21 cellular contexts compared by ENCODE assay signal in genomic region chr17:27449541-27449940, GRCh38. TPM values are rescaled to one million over a fixed set of nuclear protein-coding genes. Genes with fewer than 3 reads are reported as not detected.
DNase-seq lines count a peak whose midpoint lies in the region; ATAC-seq, FAIRE-seq and TF ChIP-seq lines count a peak whose summit lies in the region.
"Had no signal": no experiment of that assay in that cellular context is flagged by ENCODE, and none has a peak within 500 bp of the region (broad histone marks: within the 10 kb centered on the region; RNA-seq: fewer than 3 reads in every experiment).

No MANE protein-coding gene starts in this region.

- 73% methylated on average over 6 of the region's 6 CpGs for WGBS in GM12878 (ENCODE audit: insufficient coverage, insufficient replicate concordance, low lambda C conversion rate, missing lambda C conversion rate)
- WGBS in thymus: 89% methylated on average over 6 of the region's 6 CpGs
- 53 to 75% methylated on average over 6 of the region's 6 CpGs for WGBS in testis, 2 donors

- H3K79me2 ChIP-seq in GM12878 (ENCODE audit: control insufficient read depth, insufficient read depth, low read length): no peaks in the 10 kb centered on the region

- DNase-seq in GM12878 (ENCODE audit: low read depth, low spot score): no peak
- DNase-seq in head of caudate nucleus: peak in 36 of 42 donors; percentile 15 to 86 (median 52)
- no peak for DNase-seq in testis
- DNase-seq: CD4-positive, CD25-positive, alpha-beta regulatory T cell; EL; GF-D8; GM23248; HCEC 1CT; MM.1S; NCI-H1092 treated with DMSO at 0.1 percent for 48 hours; NCI-H146; NCI-H2029; NCI-H2227 treated with DMSO at 0.1 percent for 48 hours; NCI-H510A; NCI-H748 treated with DMSO at 0.1 percent for 48 hours had no signal

- TF ChIP-seq RAD21 in GM12878 (IDR thresholded peaks at IDR 0.05; ENCODE audit: insufficient read depth, low read depth, low read length): 0 out of 2 replicates have a peak, but pooled peaks have one; percentile 6

- H3K27ac ChIP-seq in HEK293 (ENCODE audit: extremely low read depth, low read depth, low read length) (no peak overlapping the region), GM12878 (ENCODE audit: control insufficient read depth, insufficient read depth) (no peak overlapping the region), thymus (ENCODE audit: low read depth) (peak overlapping the region; percentile 13), testis (no peak overlapping the region)
- H3K27ac ChIP-seq: GM23248, SJSA1 had no signal

- CTCF ChIA-PET in HEK293 (lab: Yijun Ruan, JAX): no interaction called here
- CTCF ChIA-PET in GM12878 (lab: Yijun Ruan, JAX): interaction anchor here (1.8 kb wide), 1 partner anchor 150 kb away, joined by 7 read pairs; no protein-coding TSS in a partner anchor

- H3K27me3 ChIP-seq in GM12878 (replicated peaks in 1 of 2; ENCODE audit: control insufficient read depth in 2 of 2, insufficient read depth in 2 of 2, low read length in 1 of 2) (no peaks in the 10 kb centered on the region), thymus (ENCODE audit: control insufficient read depth, insufficient read depth) (no peaks in the 10 kb centered on the region), testis (no peaks in the 10 kb centered on the region)
- H3K27me3 ChIP-seq: SJSA1 had no signal

- POLR2A ChIA-PET in HEK293 (lab: Yijun Ruan, JAX): no interaction called here
- POLR2A ChIA-PET in GM12878 (lab: Charles Lee): no interaction called here

- H2AFZ ChIP-seq in GM12878 (ENCODE audit: control insufficient read depth, low read depth, low read length): no peak overlapping the region
- H2AFZ ChIP-seq: GM23248 had no signal

- no peak for FAIRE-seq in GM12878 (lab: Jason Lieb, UNC)
- FAIRE-seq: RCC 7860 had no signal

- TF ChIP-seq POLR2A in GM12878 (IDR thresholded peaks at IDR 0.05; ENCODE audit: low read depth, low read length) (no peak), testis (IDR thresholded peaks at IDR 0.05) (no peak)

- H3K4me3 ChIP-seq in HEK293 (ENCODE audit: low read depth, low read length) (no peak overlapping the region), GM12878 (no peak overlapping the region), thymus (ENCODE audit: low read length) (no peak overlapping the region), testis (no peak overlapping the region)
- H3K4me3 ChIP-seq: GM23248, SJSA1 had no signal

- no peak for TF ChIP-seq EP300 in GM12878 (IDR thresholded peaks at IDR 0.05; ENCODE audit: borderline replicate concordance in 1 of 2, control insufficient read depth in 1 of 2, low read depth in 2 of 2, low read length in 2 of 2)

- intact Hi-C loops in GM12878 (cut with micrococcal nuclease; ENCODE audit: unreplicated experiment): no loop called here
- intact Hi-C loops in head of caudate nucleus (cut with DNase I): no loop called here
- intact Hi-C loops in testis (cut with DNase I; ENCODE audit: low total_unique reads): no loop called here

- no peak overlapping the region for H3K9ac ChIP-seq in GM12878 (ENCODE audit: control insufficient read depth, insufficient read depth, low read length)
- H3K9ac ChIP-seq: GM23248 had no signal

- in situ Hi-C loops in GM12878 (cut with MboI): loop anchor here (10.0 kb wide), 1 partner anchor 435 kb away; no protein-coding TSS in a partner anchor

- SMC1A ChIA-PET in GM12878 (lab: Charles Lee; ENCODE audit: uncharacterized antibody, unreplicated experiment): interaction anchor here (1.7 kb wide), 1 partner anchor 150 kb away, joined by 6 read pairs; no protein-coding TSS in a partner anchor

- peaks cover 8% of the 10 kb centered on the region for H3K4me1 ChIP-seq in HEK293 (ENCODE audit: control insufficient read depth, insufficient read depth, low read length)
- no peaks in the 10 kb centered on the region for H3K4me1 ChIP-seq in GM12878 (ENCODE audit: control insufficient read depth, insufficient read depth, low read length)
- no peaks in the 10 kb centered on the region for H3K4me1 ChIP-seq in thymus (ENCODE audit: control insufficient read depth, insufficient read depth, low read length)
- no peaks in the 10 kb centered on the region for H3K4me1 ChIP-seq in testis

- BruUV-seq in GM12878 (replicated peaks; lab: Mats Ljungman, UMichigan): no TSS peak

- no peak overlapping the region for H3K4me2 ChIP-seq in GM12878 (ENCODE audit: control insufficient read depth, insufficient read depth)

- H3K36me3 ChIP-seq in HEK293 (ENCODE audit: control insufficient read depth in 2 of 2, insufficient read depth in 1 of 2, low read length in 2 of 2) (no peaks in the 10 kb centered on the region), GM12878 (ENCODE audit: control insufficient read depth in 2 of 2, insufficient read depth in 2 of 2, low read length in 1 of 2) (no peaks in the 10 kb centered on the region), thymus (ENCODE audit: control insufficient read depth, insufficient read depth) (no peaks in the 10 kb centered on the region), testis (ENCODE audit: low read depth, missing control alignments) (no peaks in the 10 kb centered on the region)
- H3K36me3 ChIP-seq: SJSA1 had no signal

- H4K20me1 ChIP-seq in GM12878 (ENCODE audit: control insufficient read depth, insufficient read depth): no peaks in the 10 kb centered on the region

- RAD21 ChIA-PET in GM12878 (lab: Charles Lee; ENCODE audit: unreplicated experiment): interaction anchor here (1.8 kb wide), 1 partner anchor 150 kb away, joined by 4 read pairs; no protein-coding TSS in a partner anchor

- H3K9me3 ChIP-seq in HEK293 (ENCODE audit: control insufficient read depth, insufficient read depth, low read depth, low read length): no peaks in the 10 kb centered on the region
- no peaks in the 10 kb centered on the region for H3K9me3 ChIP-seq in GM12878 (replicated peaks; ENCODE audit: control insufficient read depth, insufficient read depth, low read length)
- H3K9me3 ChIP-seq in thymus (ENCODE audit: control insufficient read depth): peaks cover 2% of the 10 kb centered on the region
- no peaks in the 10 kb centered on the region for H3K9me3 ChIP-seq in testis
- H3K9me3 ChIP-seq: SJSA1 had no signal

- TF ChIP-seq CTCF in HEK293 (tag by site-specific recombination; IDR thresholded peaks at IDR 0.05) (no peak), GM12878 (IDR thresholded peaks at IDR 0.05 in 2 of 3, conservative IDR thresholded peaks at IDR 0.05 in 1 of 3; ENCODE audit: control insufficient read depth in 2 of 3, extremely low read depth in 1 of 3, insufficient read depth in 1 of 3, low read depth in 3 of 3, low read length in 3 of 3) (peak in 1 of 3 experiments; percentile 9; a peak in 1 of 6 replicates), testis (IDR thresholded peaks at IDR 0.05) (no peak)

- ATAC-seq in GM12878 (no peak), HG03442 (IDR thresholded peaks at IDR 0.05; ENCODE audit: unreplicated experiment) (no peak), HG02610 (IDR thresholded peaks at IDR 0.05; ENCODE audit: unreplicated experiment) (no peak)

TF ChIP-seq in HEK293, 187 proteins besides CTCF, POLR2A, EP300 and RAD21 (continues in another document):
- TF ChIP-seq ZNF423 (tag by site-specific recombination; IDR thresholded peaks at IDR 0.05): no peak

TF ChIP-seq in GM12878, 131 proteins besides CTCF, POLR2A, EP300 and RAD21:
- TF ChIP-seq CBX3 (IDR thresholded peaks at IDR 0.05; ENCODE audit: borderline replicate concordance, low read depth): no peak
- TF ChIP-seq EZH2 (IDR thresholded peaks at IDR 0.05; ENCODE audit: borderline replicate concordance, control insufficient read depth, low read depth, low read length): no peak
- TF ChIP-seq IRF5 (IDR thresholded peaks at IDR 0.05; ENCODE audit: borderline replicate concordance): no peak

RNA-seq across cellular contexts. Expression of gene KSR1, which starts 6.7 kb away (rescaled TPM):
- 502 and 598 TPM in 2 replicates for total RNA-seq in GM12878 (2013; cell fraction: nucleolus; rRNA removed)
- total RNA-seq in GM12878 (2014; rRNA removed) (21.4 and 26.1 TPM in 2 replicates), GM12878 (2014; rRNA removed; fragmentation: Illumina TruSeq; extraction: Trizol) (19.7 and 20.1 TPM in 2 replicates), GM12878 (2021) (60.7 and 64.9 TPM in 2 replicates), testis (10 to 100 TPM; 44.8 to 80.7 TPM)
- 9.6 TPM for polyA plus RNA-seq in GM12878 (2011; ENCODE audit: low read depth)
- polyA plus RNA-seq in GM12878 (2011; rRNA removed) (48.2 and 66.6 TPM in 2 replicates), GM12878 (2014; fragmentation: Illumina TruSeq; extraction: Trizol) (29.2 and 44.1 TPM in 2 replicates), GM12878 (2014; fragmentation: Nextera tagmentation; extraction: Ambion mirVana) (1 to 10 TPM in 1 of 2 experiments, under 1 TPM in 1; 0.97 to 1.7 TPM), GM12878 (2014; rRNA removed) (44.7 and 47.2 TPM in 2 replicates), GM12878 (2016; fragmentation: Nextera tagmentation; extraction: Ambion mirVana) (10 to 100 TPM; 17.5 to 18.3 TPM), thymus (32.8 TPM), testis (ENCODE audit: insufficient read depth, low read depth, low replicate concordance) (63.7 TPM)
- polyA plus RNA-seq in GM12878 (2011; cell fraction: cytosol; rRNA removed): 61.2 and 63.3 TPM in 2 replicates
- 337 and 354 TPM in 2 replicates for polyA plus RNA-seq in GM12878 (2011; cell fraction: nucleus; rRNA removed)
- 14.1 and 24.0 TPM in 2 replicates for polyA plus RNA-seq in GM12878 (2012)
- 99.3 and 144 TPM in 2 replicates for polyA minus RNA-seq in GM12878 (2011; rRNA and poly(A)+ RNA removed)
- polyA minus RNA-seq in GM12878 (2011; cell fraction: cytosol; rRNA and poly(A)+ RNA removed): 35.6 and 42.5 TPM in 2 replicates
- polyA minus RNA-seq in GM12878 (2011; cell fraction: nucleus; rRNA and poly(A)+ RNA removed): 107 and 177 TPM in 2 replicates

Comparison
In these comparisons a context has a peak if more than half of its experiments do, and no peak if none do; other contexts are left out.
1. DNase-seq: peak in head of caudate nucleus (36 of 42); none in GM12878 (single experiment) and testis (single experiment).